Comparison of ENCODE assay signal across 24 cellular contexts in the genomic region with DNA sequence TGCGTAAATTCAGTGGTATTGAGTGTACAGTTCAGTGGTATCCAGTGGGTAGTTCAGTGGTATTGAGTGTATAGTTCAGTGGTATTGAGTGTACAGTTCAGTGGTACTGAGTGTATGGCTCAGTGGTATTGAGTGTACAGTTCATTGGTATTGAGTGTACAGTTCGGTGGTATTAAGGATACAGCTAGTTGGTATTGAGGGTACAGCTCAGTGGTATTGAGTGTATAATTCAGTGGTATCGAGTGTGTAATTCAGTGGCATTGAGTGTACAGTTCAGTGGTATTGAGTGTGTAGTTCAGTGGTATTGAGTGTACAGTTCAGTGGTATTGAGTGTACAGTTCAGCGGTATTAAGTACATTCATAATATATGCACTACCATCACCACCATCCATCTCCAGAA. TPM values are rescaled to one million over a fixed set of nuclear protein-coding genes. Genes with fewer than 3 reads are reported as not detected.
DNase-seq lines count a peak whose midpoint lies in the region; ATAC-seq, FAIRE-seq and TF ChIP-seq lines count a peak whose summit lies in the region.
"Had no signal": no experiment of that assay in that cellular context is flagged by ENCODE, and none has a peak within 500 bp of the region (broad histone marks: within the 10 kb centered on the region; RNA-seq: fewer than 3 reads in every experiment).

No MANE protein-coding gene starts in this region.

- DNase-seq in natural killer cell (no peak), astrocyte (ENCODE audit: low read depth) (no peak), urothelium cell line (ENCODE audit: low spot score) (no peak)
- no peak for DNase-seq in natural killer cell treated with Interleukin-12 subunit alpha and Interleukin-12 subunit beta and Interleukin-15 and Interleukin-18, amount 100 ng/mL, for 72 hours (ENCODE audit: low spot score)
- DNase-seq: AML-193; BE2C; C1 segment of cervical spinal cord; Caco-2; Calu3; CD4-positive, CD25-positive, alpha-beta regulatory T cell; CD8-positive, alpha-beta T cell; DMS79 treated with DMSO at 0.1 percent for 48 hours; GF-D8 had no signal

- intact Hi-C loops in natural killer cell (cut with micrococcal nuclease): no loop called here

- no peaks in the 10 kb centered on the region for H3K79me2 ChIP-seq in astrocyte (ENCODE audit: insufficient read depth, low read length)

- H3K27me3 Mint-ChIP-seq in natural killer cell (ENCODE audit: low read depth in 2 of 2) (peaks cover 0 to 3% of the 10 kb centered on the region in 2 donors), astrocyte (ENCODE audit: low read depth, unreplicated experiment) (peaks cover 20% of the 10 kb centered on the region)
- no peaks in the 10 kb centered on the region for H3K27me3 Mint-ChIP-seq in natural killer cell treated with Interleukin-12 subunit alpha and Interleukin-12 subunit beta and Interleukin-15 and Interleukin-18, amount 100 ng/mL, for 72 hours
- H3K27me3 Mint-ChIP-seq: CD4-positive, CD25-positive, alpha-beta regulatory T cell had no signal

- FAIRE-seq in astrocyte (lab: Jason Lieb, UNC) (peak; percentile 29), urothelium cell line (lab: Jason Lieb, UNC) (peak; percentile 76)
- FAIRE-seq: A549, D721Med, G401.6, GM19239 had no signal

- no peak overlapping the region for H2AFZ ChIP-seq in astrocyte (ENCODE audit: low read depth, low read length)

- no peaks in the 10 kb centered on the region for H3K36me3 Mint-ChIP-seq in natural killer cell
- H3K36me3 Mint-ChIP-seq in natural killer cell treated with Interleukin-12 subunit alpha and Interleukin-12 subunit beta and Interleukin-15 and Interleukin-18, amount 100 ng/mL, for 72 hours: peaks cover 9% of the 10 kb centered on the region
- no peaks in the 10 kb centered on the region for H3K36me3 Mint-ChIP-seq in astrocyte (ENCODE audit: low read depth, unreplicated experiment)

- ATAC-seq in natural killer cell (no peak), GM21367 (IDR thresholded peaks at IDR 0.05; ENCODE audit: unreplicated experiment) (no peak), HG02981 (IDR thresholded peaks at IDR 0.05; ENCODE audit: unreplicated experiment) (no peak), HG02973 (IDR thresholded peaks at IDR 0.05; ENCODE audit: unreplicated experiment) (no peak)
- ATAC-seq in natural killer cell treated with Interleukin-12 subunit alpha and Interleukin-12 subunit beta and Interleukin-15 and Interleukin-18, amount 100 ng/mL, for 72 hours: no peak
- ATAC-seq: A549; CD8-positive, alpha-beta T cell had no signal

- H4K20me1 ChIP-seq in astrocyte (ENCODE audit: insufficient read depth, low read length): peaks cover 4% of the 10 kb centered on the region

- H3K36me3 ChIP-seq in HEK293 (ENCODE audit: control insufficient read depth in 2 of 2, insufficient read depth in 1 of 2, low read length in 2 of 2): no peaks in the 10 kb centered on the region
- H3K36me3 ChIP-seq in astrocyte (ENCODE audit: insufficient read depth, low read length): no peaks in the 10 kb centered on the region
- H3K36me3 ChIP-seq: BE2C had no signal

- CTCF ChIA-PET in HEK293 (lab: Yijun Ruan, JAX): no interaction called here

- H3K4me1 ChIP-seq in HEK293 (ENCODE audit: control insufficient read depth, insufficient read depth, low read length) (no peaks in the 10 kb centered on the region), astrocyte (ENCODE audit: insufficient read depth, low read length) (peaks cover 10% of the 10 kb centered on the region)
- H3K4me1 ChIP-seq: BE2C had no signal

- no peak overlapping the region for H3K4me2 ChIP-seq in astrocyte (ENCODE audit: low read length)
- H3K4me2 ChIP-seq: A549, BLaER1 had no signal

- TF ChIP-seq CTCF in natural killer cell (IDR thresholded peaks at IDR 0.05): no peak
- TF ChIP-seq CTCF in HEK293 (tag by site-specific recombination; IDR thresholded peaks at IDR 0.05): no peak
- TF ChIP-seq CTCF in astrocyte (IDR thresholded peaks at IDR 0.05; ENCODE audit: insufficient read depth, low read depth, low read length): no peak

- peaks cover 20 to 35% of the 10 kb centered on the region in 2 donors for H3K4me1 Mint-ChIP-seq in natural killer cell
- H3K4me1 Mint-ChIP-seq in natural killer cell treated with Interleukin-12 subunit alpha and Interleukin-12 subunit beta and Interleukin-15 and Interleukin-18, amount 100 ng/mL, for 72 hours (ENCODE audit: low read depth in 2 of 2): peaks cover 23 to 31% of the 10 kb centered on the region in 2 donors
- H3K4me1 Mint-ChIP-seq in astrocyte (ENCODE audit: low read depth, unreplicated experiment): no peaks in the 10 kb centered on the region

- H3K4me3 Mint-ChIP-seq in natural killer cell (no peak overlapping the region), astrocyte (ENCODE audit: unreplicated experiment) (no peak overlapping the region)
- no peak overlapping the region for H3K4me3 Mint-ChIP-seq in natural killer cell treated with Interleukin-12 subunit alpha and Interleukin-12 subunit beta and Interleukin-15 and Interleukin-18, amount 100 ng/mL, for 72 hours
- H3K4me3 Mint-ChIP-seq: CD14-positive monocyte; CD8-positive, alpha-beta T cell had no signal

- H3K27ac Mint-ChIP-seq in natural killer cell (peak overlapping the region; percentile 3 to 48), astrocyte (ENCODE audit: unreplicated experiment) (no peak overlapping the region)
- peak overlapping the region in 1 of 2 donors; percentile 4 for H3K27ac Mint-ChIP-seq in natural killer cell treated with Interleukin-12 subunit alpha and Interleukin-12 subunit beta and Interleukin-15 and Interleukin-18, amount 100 ng/mL, for 72 hours
- H3K27ac Mint-ChIP-seq: CD8-positive, alpha-beta T cell had no signal

- H3K9me3 Mint-ChIP-seq in natural killer cell (no peaks in the 10 kb centered on the region), astrocyte (ENCODE audit: unreplicated experiment) (no peaks in the 10 kb centered on the region)
- H3K9me3 Mint-ChIP-seq in natural killer cell treated with Interleukin-12 subunit alpha and Interleukin-12 subunit beta and Interleukin-15 and Interleukin-18, amount 100 ng/mL, for 72 hours: peaks cover 5% of the 10 kb centered on the region
- H3K9me3 Mint-ChIP-seq: CD4-positive, CD25-positive, alpha-beta regulatory T cell; CD8-positive, alpha-beta T cell had no signal

- no peak overlapping the region for H3K9ac ChIP-seq in astrocyte (ENCODE audit: low read length)
- H3K9ac ChIP-seq: BLaER1 had no signal

- H3K4me3 ChIP-seq in HEK293 (ENCODE audit: low read depth, low read length) (no peak overlapping the region), astrocyte (ENCODE audit: insufficient read depth, low read depth, low read length) (no peak overlapping the region)
- H3K4me3 ChIP-seq: A549, BLaER1 had no signal

- H3K27ac ChIP-seq in HEK293 (ENCODE audit: extremely low read depth, low read depth, low read length) (no peak overlapping the region), astrocyte (ENCODE audit: low read depth, low read length) (no peak overlapping the region)
- H3K27ac ChIP-seq: 22Rv1, A549, BLaER1 had no signal

- POLR2A ChIA-PET in HEK293 (lab: Yijun Ruan, JAX): no interaction called here

- H3K9me3 ChIP-seq in HEK293 (ENCODE audit: control insufficient read depth, insufficient read depth, low read depth, low read length) (no peaks in the 10 kb centered on the region), astrocyte (ENCODE audit: insufficient read depth, low read depth, low read length) (no peaks in the 10 kb centered on the region)
- H3K9me3 ChIP-seq: A549, BE2C, Caco-2 had no signal

- peaks cover 15% of the 10 kb centered on the region for H3K27me3 ChIP-seq in astrocyte (ENCODE audit: insufficient read depth, low read length)
- H3K27me3 ChIP-seq: BE2C, BLaER1 had no signal

TF ChIP-seq in HEK293, 187 proteins besides CTCF, POLR2A, EP300 and RAD21:
- no peak for TF ChIP-seq HOXC10 (CRISPR knock-in tag; IDR thresholded peaks at IDR 0.05)
- TF ChIP-seq GLI4 (tag by site-specific recombination; IDR thresholded peaks at IDR 0.05): peak; percentile 100
- no peak for TF ChIP-seq GLIS1 (tag by site-specific recombination; IDR thresholded peaks at IDR 0.05)

RNA-seq across cellular contexts. Expression of a gene that starts 23.5 kb away (rescaled TPM):
- total RNA-seq in natural killer cell (100 to 1,000 TPM; 387 to 749 (median 430) TPM), astrocyte (3.1 and 4.4 TPM in 2 replicates)
- total RNA-seq in natural killer cell treated with Interleukin-12 subunit alpha and Interleukin-12 subunit beta and Interleukin-15 and Interleukin-18, amount 100 ng/mL, for 72 hours: 100 to 1,000 TPM; 157 to 360 TPM

RNA-seq across cellular contexts. Expression of a gene that starts 30.0 kb away (rescaled TPM):
- total RNA-seq in natural killer cell: 10 to 100 TPM in 2 of 3 donors, 1 to 10 TPM in 1; 6.3 to 14.7 (median 10.1) TPM
- total RNA-seq in natural killer cell treated with Interleukin-12 subunit alpha and Interleukin-12 subunit beta and Interleukin-15 and Interleukin-18, amount 100 ng/mL, for 72 hours: 10 to 100 TPM; 27.6 to 58.5 TPM
- total RNA-seq in astrocyte: 8.4 and 9.3 TPM in 2 replicates

Comparison
In these comparisons a context has a peak if more than half of its experiments do, and no peak if none do; other contexts are left out.
1. RNA of a gene that starts 23.5 kb away (total RNA-seq): 387 to 749 TPM in natural killer cell and 157 to 360 TPM in natural killer cell treated with Interleukin-12 subunit alpha and Interleukin-12 subunit beta and Interleukin-15 and Interleukin-18, amount 100 ng/mL, for 72 hours; 3.1 to 4.4 TPM in astrocyte; every median in the first group is over 10 times any median in the second.